22 cellular contexts compared by ENCODE assay signal in genomic region chr10:50250058-50250854, GRCh38. TPM values are rescaled to one million over a fixed set of nuclear protein-coding genes. Genes with fewer than 3 reads are reported as not detected.
"Had no signal": no experiment of that assay in that cellular context is flagged by ENCODE, and none has a peak within 500 bp of the region (broad histone marks: within the 10 kb centered on the region; RNA-seq: fewer than 3 reads in every experiment).

No MANE protein-coding gene starts in this region.

- ATAC-seq: esophagus mucosa; gastrocnemius medialis; left cardiac atrium; lower lobe of right lung; naive thymus-derived CD8-positive, alpha-beta T cell; stimulated activated naive B cell treated with anti-CD40 and anti-IgM and Interleukin-4, amounts not matched to agents 10 μg/mL and 1 μg/mL and 100 μg/mL, for 72 hours had no signal

- H3K27ac ChIP-seq: gastrocnemius medialis, left ventricle myocardium inferior, lower lobe of right lung, prostate gland, right atrium auricular region, sigmoid colon, thoracic aorta, tibial nerve, upper lobe of left lung had no signal

- H3K27me3 ChIP-seq: gastrocnemius medialis, right atrium auricular region, sigmoid colon, upper lobe of left lung had no signal

- H3K4me1 ChIP-seq: gastrocnemius medialis, left ventricle myocardium inferior, lower lobe of right lung, prostate gland, right atrium auricular region, sigmoid colon, tibial nerve, upper lobe of left lung had no signal

- H3K36me3 ChIP-seq: gastrocnemius medialis, left ventricle myocardium inferior, lower lobe of right lung, prostate gland, right atrium auricular region, sigmoid colon, thoracic aorta, tibial nerve, upper lobe of left lung had no signal

- H3K4me3 ChIP-seq: gastrocnemius medialis, left ventricle myocardium inferior, lower lobe of right lung, prostate gland, right atrium auricular region, sigmoid colon, thoracic aorta, tibial nerve, upper lobe of left lung had no signal

- DNase-seq: cortex of kidney; effector CD4-positive, alpha-beta T cell; foreskin fibroblast; gastrocnemius medialis; head of caudate nucleus; hippocampal formation; left cardiac atrium; left ventricle myocardium inferior; lower lobe of right lung; naive thymus-derived CD8-positive, alpha-beta T cell; nephron progenitor cell; nucleus accumbens; sigmoid colon; stimulated activated CD4-positive, alpha-beta T cell treated with anti-CD3 and anti-CD28 coated beads, Interleukin-15, amount 100 ng/mL, for 24 hours; stimulated activated CD4-positive, alpha-beta T cell treated with anti-CD3 and anti-CD28 coated beads, Interleukin-2, amount 100 ng/mL, for 48 hours; stimulated activated naive B cell treated with anti-CD40 and anti-IgM and Interleukin-4, amounts not matched to agents 10 μg/mL and 1 μg/mL and 100 μg/mL, for 72 hours; upper lobe of left lung had no signal

- H3K9me3 ChIP-seq: gastrocnemius medialis, left ventricle myocardium inferior, lower lobe of right lung, prostate gland, right atrium auricular region, sigmoid colon, thoracic aorta, tibial nerve, upper lobe of left lung had no signal

RNA-seq across cellular contexts. Expression of gene ASAH2, which starts 1.1 kb away (rescaled TPM):
- total RNA-seq: left ventricle myocardium inferior, lower lobe of right lung had no signal
